Comparison of ENCODE assay signal across 16 cellular contexts in the genomic region with DNA sequence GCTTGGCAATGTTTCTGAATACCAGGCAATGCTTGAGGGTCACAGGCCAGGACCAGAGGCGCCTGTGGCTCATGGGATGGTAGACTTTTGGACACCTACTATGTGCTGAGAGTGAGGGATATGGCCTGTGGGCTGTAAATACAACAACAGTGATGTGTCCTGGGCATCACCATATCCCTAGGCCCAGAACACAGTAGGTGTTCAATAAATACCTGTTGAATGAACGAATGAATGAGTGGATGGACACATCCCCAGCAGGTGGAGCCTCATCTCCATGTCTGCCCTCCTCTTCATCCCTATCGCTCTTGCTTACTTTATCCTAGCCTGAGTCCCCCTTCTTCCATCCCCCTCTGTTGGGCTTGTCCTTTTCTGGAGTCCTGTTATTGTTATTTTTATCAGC. TPM values are rescaled to one million over a fixed set of nuclear protein-coding genes. Genes with fewer than 3 reads are reported as not detected.
DNase-seq lines count a peak whose midpoint lies in the region; ATAC-seq and TF ChIP-seq lines count a peak whose summit lies in the region.
"Had no signal": no experiment of that assay in that cellular context is flagged by ENCODE, and none has a peak within 500 bp of the region (broad histone marks: within the 10 kb centered on the region; RNA-seq: fewer than 3 reads in every experiment).

No MANE protein-coding gene starts in this region.

- H3K36me3 ChIP-seq in DND-41 (ENCODE audit: insufficient read depth, low read length) (no peaks in the 10 kb centered on the region), HEK293 (ENCODE audit: control insufficient read depth in 2 of 2, insufficient read depth in 1 of 2, low read length in 2 of 2) (no peaks in the 10 kb centered on the region; a peak in 1 of 3 replicates), mucosa of descending colon (ENCODE audit: low read depth) (no peaks in the 10 kb centered on the region), Karpas-422 (ENCODE audit: insufficient read depth, low read length) (no peaks in the 10 kb centered on the region)
- H3K36me3 ChIP-seq: Peyer's patch had no signal

- CTCF ChIA-PET in HEK293 (lab: Yijun Ruan, JAX) = interaction anchor here (0.9 to 1.1 kb wide), 2 partner anchors 28 to 48 kb away, joined by 3 read pairs; a partner anchor contains a TSS

- H3K4me3 ChIP-seq in DND-41 (ENCODE audit: low read depth in 1 of 2, low read length in 2 of 2) (no peak overlapping the region), HEK293 (ENCODE audit: low read depth, low read length) (no peak overlapping the region), cardiac fibroblast (replicated peaks in 1 of 2; ENCODE audit: low read depth in 2 of 2, low read length in 2 of 2) (no peak overlapping the region), fibroblast of the aortic adventitia (ENCODE audit: low read depth, low read length) (no peak overlapping the region), mucosa of descending colon (no peak overlapping the region), Karpas-422 (ENCODE audit: low read length) (no peak overlapping the region)
- H3K4me3 ChIP-seq: Peyer's patch had no signal

- intact Hi-C loops in mucosa of descending colon (cut with DNase I, micrococcal nuclease) = no loop called here

- no peak overlapping the region for H3K27ac ChIP-seq in DND-41 (ENCODE audit: low read length)
- no peak overlapping the region for H3K27ac ChIP-seq in HEK293 (ENCODE audit: extremely low read depth, low read depth, low read length)
- no peak overlapping the region for H3K27ac ChIP-seq in Karpas-422 (ENCODE audit: low read length)
- H3K27ac ChIP-seq: Peyer's patch had no signal

- ATAC-seq in DND-41 (ENCODE audit: insufficient read depth, low read depth) = no peak
- ATAC-seq in mucosa of descending colon = no peak

- H4K20me1 ChIP-seq in DND-41 (ENCODE audit: insufficient read depth, low read length) (no peaks in the 10 kb centered on the region), Karpas-422 (ENCODE audit: insufficient read depth, low read depth, low read length) (no peaks in the 10 kb centered on the region)

- H3K27me3 ChIP-seq in DND-41 (ENCODE audit: insufficient read depth, low read length, poor library complexity) = peaks cover 6% of the 10 kb centered on the region
- H3K27me3 ChIP-seq in Karpas-422 (ENCODE audit: low read length) = no peaks in the 10 kb centered on the region
- H3K27me3 ChIP-seq: Peyer's patch had no signal

- POLR2A ChIA-PET in HEK293 (lab: Yijun Ruan, JAX) = no interaction called here

- TF ChIP-seq CTCF in DND-41 (IDR thresholded peaks at IDR 0.05; ENCODE audit: borderline replicate concordance, extremely low read depth, low read length, poor library complexity, severe bottlenecking) (peak; percentile 12), HEK293 (tag by site-specific recombination; IDR thresholded peaks at IDR 0.05) (no peak), cardiac fibroblast (IDR thresholded peaks at IDR 0.05; ENCODE audit: low read depth, low read length) (peak; percentile 8), fibroblast of the aortic adventitia (IDR thresholded peaks at IDR 0.05; ENCODE audit: insufficient read depth, low read length) (peak; percentile 23), mucosa of descending colon (IDR thresholded peaks at IDR 0.05) (no peak)

- H3K4me2 ChIP-seq in DND-41 (ENCODE audit: insufficient read depth, low read length) = no peak overlapping the region
- H3K4me2 ChIP-seq in Karpas-422 (ENCODE audit: low read depth, low read length, poor library complexity, severe bottlenecking) = no peak overlapping the region

- H3K4me1 ChIP-seq in DND-41 (ENCODE audit: insufficient read depth, low read length) (peaks cover 23% of the 10 kb centered on the region), HEK293 (ENCODE audit: control insufficient read depth, insufficient read depth, low read length) (no peaks in the 10 kb centered on the region), mucosa of descending colon (ENCODE audit: low read depth) (peaks cover 3% of the 10 kb centered on the region), Karpas-422 (ENCODE audit: low read length) (peaks cover 6% of the 10 kb centered on the region)

- no peak overlapping the region for H2AFZ ChIP-seq in DND-41 (ENCODE audit: low read depth, low read length)
- H2AFZ ChIP-seq in Karpas-422 (ENCODE audit: low read length) = no peak overlapping the region

- H3K9me3 ChIP-seq in DND-41 (ENCODE audit: insufficient read depth, low read length, severe bottlenecking) = no peaks in the 10 kb centered on the region
- no peaks in the 10 kb centered on the region for H3K9me3 ChIP-seq in HEK293 (ENCODE audit: control insufficient read depth, insufficient read depth, low read depth, low read length)
- H3K9me3 ChIP-seq in mucosa of descending colon = no peaks in the 10 kb centered on the region
- no peaks in the 10 kb centered on the region for H3K9me3 ChIP-seq in Karpas-422 (ENCODE audit: low read length)
- H3K9me3 ChIP-seq: Peyer's patch had no signal

- DNase-seq in DND-41 (no peak), cardiac fibroblast (ENCODE audit: low read depth in 2 of 2) (no peak), fibroblast of the aortic adventitia (ENCODE audit: low read depth) (no peak), DMS79 treated with DMSO at 0.1 percent for 48 hours (lab: John Stamatoyannopoulos, UW) (no peak), mucosa of descending colon (no peak), Karpas-422 (no peak)
- DNase-seq: EL, Kasumi-1, NCI-H1105, NCI-H1694, NCI-H2107, NCI-H2227 treated with DMSO at 0.1 percent for 48 hours, NCI-H524 treated with DMSO at 0.1 percent for 48 hours, Peyer's patch, SHP77 had no signal

- H3K79me2 ChIP-seq in DND-41 (ENCODE audit: insufficient read depth, low read length) (no peaks in the 10 kb centered on the region), Karpas-422 (ENCODE audit: low read length) (no peaks in the 10 kb centered on the region)

- H3K9ac ChIP-seq in DND-41 (ENCODE audit: low read depth, low read length) = no peak overlapping the region
- H3K9ac ChIP-seq in Karpas-422 (ENCODE audit: low read length) = no peak overlapping the region

- H3K9me2 ChIP-seq in Karpas-422 (replicated peaks; ENCODE audit: insufficient read depth, low read length) = no peaks in the 10 kb centered on the region

TF ChIP-seq in HEK293, 187 proteins besides CTCF, POLR2A, EP300 and RAD21:
- TF ChIP-seq MYNN (tag by site-specific recombination; IDR thresholded peaks at IDR 0.05; ENCODE audit: borderline replicate concordance) (no peak), OSR2 (tag by site-specific recombination; IDR thresholded peaks at IDR 0.05) (no peak), SCRT2 (tag by site-specific recombination; IDR thresholded peaks at IDR 0.05) (peak; percentile 80), MZF1 (tag by site-specific recombination; IDR thresholded peaks at IDR 0.05; ENCODE audit: borderline replicate concordance) (peak; percentile 23; the same call in 1 of the 2 replicates), SCRT1 (tag by site-specific recombination; IDR thresholded peaks at IDR 0.05; ENCODE audit: borderline replicate concordance) (peak; percentile 30; the same call in 1 of the 2 replicates), ZNF664 (tag by site-specific recombination; IDR thresholded peaks at IDR 0.05) (peak; percentile 71; the same call in 1 of the 2 replicates), ZNF837 (tag by site-specific recombination; IDR thresholded peaks at IDR 0.05) (no peak), ZNF324 (tag by site-specific recombination; IDR thresholded peaks at IDR 0.05) (no peak), ZBTB48 (tag by site-specific recombination; IDR thresholded peaks at IDR 0.05) (no peak), ZNF24 (tag by site-specific recombination; IDR thresholded peaks at IDR 0.05) (peak; percentile 39; the same call in 1 of the 2 replicates), ZFP37 (tag by site-specific recombination; IDR thresholded peaks at IDR 0.05) (no peak)

RNA-seq across cellular contexts. Expression of a gene that starts 16.5 kb away (rescaled TPM):
- not detected in 2 replicates for total RNA-seq in fibroblast of the aortic adventitia (ENCODE audit: low replicate concordance)
- not detected for total RNA-seq in mucosa of descending colon
- total RNA-seq in Karpas-422 (2014; rRNA removed; shearing (Covaris generic); ENCODE audit: low replicate concordance) = not detected in 2 replicates
- total RNA-seq: Peyer's patch had no signal

RNA-seq across cellular contexts. Expression of a gene that starts 28.6 kb away (rescaled TPM):
- total RNA-seq in fibroblast of the aortic adventitia (ENCODE audit: low replicate concordance) (0.33 and 2.4 TPM in 2 replicates), mucosa of descending colon (10 to 100 TPM in 2 of 3 donors, 1 to 10 TPM in 1; 9.2 to 13.7 (median 10.2) TPM)
- total RNA-seq in Karpas-422 (2014; rRNA removed; shearing (Covaris generic); ENCODE audit: low replicate concordance) = 5.3 and 6.8 TPM in 2 replicates

RNA-seq across cellular contexts. Expression of a gene that starts 42.6 kb away (rescaled TPM):
- total RNA-seq in fibroblast of the aortic adventitia (ENCODE audit: low replicate concordance) (under 0.01 and 0.27 TPM in 2 replicates), mucosa of descending colon (1 to 10 TPM in 2 of 3 donors, under 1 TPM in 1; 0.55 to 3.0 (median 1.3) TPM)
- total RNA-seq in Karpas-422 (2014; rRNA removed; shearing (Covaris generic); ENCODE audit: low replicate concordance) = 0.07 TPM in 1 of 2 replicates, not detected in the other

RNA-seq across cellular contexts. Expression of a gene that starts 45.1 kb away (rescaled TPM):
- total RNA-seq in fibroblast of the aortic adventitia (ENCODE audit: low replicate concordance) (21.3 and 25.7 TPM in 2 replicates), mucosa of descending colon (10 to 100 TPM; 19.0 to 33.7 (median 19.8) TPM)
- 21.1 and 65.1 TPM in 2 replicates for total RNA-seq in Karpas-422 (2014; rRNA removed; shearing (Covaris generic); ENCODE audit: low replicate concordance)

Comparison
In these comparisons a context has a peak if more than half of its experiments do, and no peak if none do; other contexts are left out.
1. CTCF ChIP-seq: peak in DND-41 (single experiment), cardiac fibroblast (single experiment) and fibroblast of the aortic adventitia (single experiment); none in HEK293 (single experiment) and mucosa of descending colon (single experiment).